22 cellular contexts compared by ENCODE assay signal in the genomic region with DNA sequence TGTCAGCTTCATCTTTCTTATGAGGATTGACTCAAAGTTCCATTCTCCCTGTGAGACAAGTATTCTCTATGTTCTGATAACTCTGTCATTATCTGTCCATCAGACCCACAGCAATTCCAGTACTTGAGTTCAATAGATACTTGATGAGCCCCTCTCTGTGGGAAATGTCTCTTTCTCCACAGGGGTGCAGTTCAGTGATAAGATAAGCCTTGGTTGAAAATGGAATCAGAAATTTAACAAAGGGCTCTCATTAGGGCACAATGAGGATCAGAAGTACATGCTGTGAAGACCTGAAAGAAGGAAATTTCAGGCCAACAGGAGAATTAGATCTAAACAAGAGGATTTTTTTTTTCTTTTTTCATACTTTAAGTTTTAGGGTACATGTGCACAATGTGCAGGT.
DNase-seq lines count a peak whose midpoint lies in the region; ATAC-seq, FAIRE-seq and TF ChIP-seq lines count a peak whose summit lies in the region.
"Had no signal": no experiment of that assay in that cellular context is flagged by ENCODE, and none has a peak within 500 bp of the region (broad histone marks: within the 10 kb centered on the region; RNA-seq: fewer than 3 reads in every experiment).

No MANE protein-coding gene starts in this region.

- H3K4ac ChIP-seq in H1 (replicated peaks; ENCODE audit: insufficient read length, low read depth, low read length) = no peak overlapping the region
- H3K4ac ChIP-seq in mesendoderm (ENCODE audit: low read depth, low read length) = no peak overlapping the region

- no peak for TF ChIP-seq EP300 in H1 (IDR thresholded peaks at IDR 0.05; ENCODE audit: borderline replicate concordance in 1 of 2, low read depth in 2 of 2, low read length in 2 of 2)

- POLR2A ChIA-PET in H1 (lab: Charles Lee; ENCODE audit: partially characterized antibody) = no interaction called here

- H3K14ac ChIP-seq in H1 (ENCODE audit: insufficient read length) = no peak overlapping the region

- H4K5ac ChIP-seq in H1 (ENCODE audit: insufficient read length, low read depth, low read length) = no peak overlapping the region
- no peak overlapping the region for H4K5ac ChIP-seq in mesendoderm (ENCODE audit: low read length)

- H2AFZ ChIP-seq in H1 (ENCODE audit: low read length) = no peak overlapping the region
- H2AFZ ChIP-seq: GM23338 had no signal

- peak; percentile 59 for DNase-seq in NCI-H748 treated with DMSO at 0.1 percent for 48 hours (lab: John Stamatoyannopoulos, UW)
- no peak for DNase-seq in H1 (ENCODE audit: low read depth in 1 of 2, low spot score in 2 of 2)
- DNase-seq in mesendoderm = peak; percentile 94
- no peak for DNase-seq in caudate nucleus (lab: John Stamatoyannopoulos, UW)
- no peak for DNase-seq in EL
- DNase-seq: ACHN; BE2C; C1 segment of cervical spinal cord; CD4-positive, CD25-positive, alpha-beta regulatory T cell; CD8-positive, alpha-beta memory T cell; COR-L47; DMS 273 treated with DMSO at 0.1 percent for 48 hours; DMS53; DND-41; H7 had no signal

- CTCF ChIA-PET in H1 (lab: Charles Lee; ENCODE audit: partially characterized antibody) = no interaction called here

- H3K9me3 ChIP-seq in H1 (ENCODE audit: insufficient read depth in 2 of 2, low read depth in 1 of 2, low read length in 1 of 2) = no peaks in the 10 kb centered on the region
- H3K9me3 ChIP-seq: BE2C had no signal

- ATAC-seq in HG02970 (IDR thresholded peaks at IDR 0.05; ENCODE audit: low FRiP score, unreplicated experiment) = no peak
- ATAC-seq: GM23338, HCT116, HepG2 had no signal

- no peak overlapping the region for H3K27ac ChIP-seq in H1 (ENCODE audit: low read depth, low read length)
- no peak overlapping the region for H3K27ac ChIP-seq in mesendoderm (ENCODE audit: low read depth, low read length)
- H3K27ac ChIP-seq in caudate nucleus (ENCODE audit: low read depth, low read length) = no peak overlapping the region

- H2BK12ac ChIP-seq in H1 (ENCODE audit: low read depth, low read length) = no peak overlapping the region

- no peak for TF ChIP-seq CTCF in H1 (IDR thresholded peaks at IDR 0.05; ENCODE audit: control extremely low read depth in 1 of 3, insufficient read depth in 1 of 3, low read depth in 1 of 3, low read length in 3 of 3)

- H2BK120ac ChIP-seq in H1 (replicated peaks; ENCODE audit: low read depth, low read length) (no peak overlapping the region), mesendoderm (ENCODE audit: low read depth, low read length) (no peak overlapping the region)

- H3K18ac ChIP-seq in H1 (ENCODE audit: extremely low read depth, low read length) = no peak overlapping the region
- no peak overlapping the region for H3K18ac ChIP-seq in mesendoderm (ENCODE audit: low read length)

- no peaks in the 10 kb centered on the region for H3K79me1 ChIP-seq in H1 (ENCODE audit: low read depth, low read length)
- H3K79me1 ChIP-seq in mesendoderm (ENCODE audit: low read length) = no peaks in the 10 kb centered on the region

- no peak overlapping the region for H4K8ac ChIP-seq in H1 (ENCODE audit: extremely low read depth, insufficient read depth, low read length)
- no peak overlapping the region for H4K8ac ChIP-seq in mesendoderm (ENCODE audit: low read depth, low read length)

- H3K36me3 ChIP-seq in H1 (ENCODE audit: control insufficient read depth in 2 of 4, insufficient read depth in 4 of 4, low read length in 3 of 4) (no peaks in the 10 kb centered on the region), mesendoderm (ENCODE audit: control insufficient read depth, insufficient read depth, low read length) (no peaks in the 10 kb centered on the region)
- H3K36me3 ChIP-seq: BE2C had no signal

- no peak overlapping the region for H4K91ac ChIP-seq in H1 (replicated peaks; ENCODE audit: insufficient read length, low read length)

- no peak overlapping the region for H3K4me3 ChIP-seq in H1 (ENCODE audit: extremely low read depth in 1 of 4, insufficient read depth in 2 of 4, low read depth in 3 of 4, low read length in 4 of 4)
- H3K4me3 ChIP-seq in mesendoderm (ENCODE audit: low read length) = no peak overlapping the region
- H3K4me3 ChIP-seq: GM23338 had no signal

- no peaks in the 10 kb centered on the region for H3K23me2 ChIP-seq in H1 (ENCODE audit: low read depth, low read length)

- H3K56ac ChIP-seq in H1 (replicated peaks; ENCODE audit: insufficient read length, low read depth, low read length) (no peak overlapping the region), mesendoderm (ENCODE audit: low read length) (no peak overlapping the region)

- H3K9ac ChIP-seq in H1 (replicated peaks in 1 of 4; ENCODE audit: extremely low read depth in 1 of 4, low read depth in 3 of 4, low read length in 3 of 4) (no peak overlapping the region), mesendoderm (ENCODE audit: low read length) (no peak overlapping the region)

- H3K23ac ChIP-seq in H1 (ENCODE audit: insufficient read length) (no peak overlapping the region), mesendoderm (ENCODE audit: low read length) (no peak overlapping the region)

- no peak for FAIRE-seq in H1 (lab: Jason Lieb, UNC)
- FAIRE-seq: A204.1, G401.6, GM12891, HepG2 had no signal

- no peaks in the 10 kb centered on the region for H4K20me1 ChIP-seq in H1 (replicated peaks in 1 of 2; ENCODE audit: control insufficient read depth in 1 of 2, insufficient read depth in 2 of 2, low read length in 2 of 2)

- H2BK5ac ChIP-seq in H1 (ENCODE audit: low read depth, low read length) (no peak overlapping the region), mesendoderm (ENCODE audit: low read length) (no peak overlapping the region)

- H3K79me2 ChIP-seq in H1 (ENCODE audit: control insufficient read depth in 1 of 2, insufficient read depth in 2 of 2, low read length in 2 of 2) = no peaks in the 10 kb centered on the region
- H3K79me2 ChIP-seq in mesendoderm (ENCODE audit: control insufficient read depth, insufficient read depth, low read length) = no peaks in the 10 kb centered on the region

- peaks cover 0 to 2% (median 0%) of the 10 kb centered on the region in 4 experiments; a peak in 1 of 7 replicates for H3K4me1 ChIP-seq in H1 (replicated peaks in 1 of 4; ENCODE audit: control insufficient read depth in 3 of 4, insufficient read depth in 4 of 4, low read length in 3 of 4)
- peaks cover 4% of the 10 kb centered on the region for H3K4me1 ChIP-seq in mesendoderm (ENCODE audit: control insufficient read depth, low read depth, low read length)
- H3K4me1 ChIP-seq: BE2C had no signal

- no peaks in the 10 kb centered on the region for H3K27me3 ChIP-seq in H1 (replicated peaks in 1 of 4; ENCODE audit: control insufficient read depth in 3 of 4, extremely low read depth in 1 of 4, insufficient read depth in 3 of 4, low read length in 3 of 4)
- H3K27me3 ChIP-seq in mesendoderm (ENCODE audit: insufficient read depth, low read length, poor library complexity) = no peaks in the 10 kb centered on the region
- H3K27me3 ChIP-seq: BE2C had no signal

- H2BK15ac ChIP-seq in H1 (ENCODE audit: low read length) (no peak overlapping the region), mesendoderm (replicated peaks; ENCODE audit: low read depth) (no peak overlapping the region)

- no peak overlapping the region for H2AK5ac ChIP-seq in H1 (ENCODE audit: low read depth, low read length)
- H2AK5ac ChIP-seq in mesendoderm (ENCODE audit: low read length) = no peak overlapping the region

- no peak overlapping the region for H2BK20ac ChIP-seq in H1 (ENCODE audit: low read length)

- TF ChIP-seq RAD21 in H1 (IDR thresholded peaks at IDR 0.05 in 1 of 2, conservative IDR thresholded peaks at IDR 0.05 in 1 of 2; ENCODE audit: low read depth in 2 of 2, low read length in 2 of 2) = no peak

- H3K4me2 ChIP-seq in H1 (ENCODE audit: insufficient read depth in 1 of 2, low read depth in 2 of 2, low read length in 2 of 2) = no peak overlapping the region
- H3K4me2 ChIP-seq in mesendoderm (ENCODE audit: low read length) = no peak overlapping the region
- H3K4me2 ChIP-seq: GM23338 had no signal

- TF ChIP-seq POLR2A in H1 (IDR thresholded peaks at IDR 0.05; ENCODE audit: control extremely low read depth in 1 of 2, low read depth in 2 of 2, low read length in 2 of 2) = no peak

TF ChIP-seq in H1, 55 proteins besides CTCF, POLR2A, EP300 and RAD21:
- TF ChIP-seq NANOG (IDR thresholded peaks at IDR 0.05; ENCODE audit: insufficient read depth, low read depth, low read length, poor library complexity, severe bottlenecking) (peak; percentile 68), TAF7 (optimal IDR thresholded peaks at IDR 0.05; ENCODE audit: borderline replicate concordance, low read depth, low read length) (no peak)
TF ChIP-seq in H1: peak in this region for 1.

Comparison
In these comparisons a context has a peak if more than half of its experiments do, and no peak if none do; other contexts are left out.
1. DNase-seq: peak in NCI-H748 treated with DMSO at 0.1 percent for 48 hours (single experiment) and mesendoderm (single experiment); none in H1 (0 of 2), caudate nucleus (0 of 61) and EL (single experiment).